1 cellular context compared by ENCODE assay signal in the genomic region with DNA sequence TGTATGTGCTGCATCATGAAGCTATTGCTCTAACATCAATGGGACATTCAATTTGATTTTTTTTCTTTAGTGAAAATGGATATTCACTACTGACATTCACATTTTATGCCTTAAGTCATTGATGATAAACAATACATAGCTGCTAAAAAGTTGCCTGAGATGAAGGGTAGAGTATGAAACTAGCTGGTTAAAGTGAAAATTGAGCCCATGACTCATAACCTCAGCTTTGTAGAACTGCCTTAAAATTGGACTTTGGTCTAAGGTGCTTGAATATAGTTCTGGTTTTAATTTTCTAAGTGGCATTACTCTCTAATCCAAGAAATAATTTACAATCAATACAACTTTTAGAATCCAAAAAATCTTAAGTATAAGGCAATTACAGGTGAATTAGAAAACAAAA.
TF ChIP-seq lines count a peak whose summit lies in the region.

No MANE protein-coding gene starts in this region.

TF ChIP-seq in GM12878, 131 proteins besides CTCF, POLR2A, EP300 and RAD21 (continued from another document):
- TF ChIP-seq NKRF (conservative IDR thresholded peaks at IDR 0.05): no peak
- no peak for TF ChIP-seq ZSCAN29 (IDR thresholded peaks at IDR 0.05)
- no peak for TF ChIP-seq LARP7 (IDR thresholded peaks at IDR 0.05)
- no peak for TF ChIP-seq RUNX3 (IDR thresholded peaks at IDR 0.05; ENCODE audit: low read length)
